In genomic region chr20:49941456-49941855, GRCh38 we compare ENCODE assay signal across 1 cellular context.
TF ChIP-seq lines count a peak whose summit lies in the region.

No MANE protein-coding gene starts in this region.

TF ChIP-seq in GM23338, 12 proteins besides CTCF, POLR2A, EP300 and RAD21:
- TF ChIP-seq ETS1 (IDR thresholded peaks at IDR 0.05) (no peak), STAT1 (IDR thresholded peaks at IDR 0.05; ENCODE audit: unreplicated experiment) (no peak), EZH2 (IDR thresholded peaks at IDR 0.05; ENCODE audit: low read depth, unreplicated experiment) (no peak), EZH2phosphoT487 (IDR thresholded peaks at IDR 0.05; ENCODE audit: unreplicated experiment) (no peak), CREB1 (CRISPR knock-in tag; IDR thresholded peaks at IDR 0.05; ENCODE audit: low read depth) (no peak), REST (IDR thresholded peaks at IDR 0.05; ENCODE audit: unreplicated experiment) (no peak), POLR2AphosphoS5 (IDR thresholded peaks at IDR 0.05; ENCODE audit: low read depth) (no peak), ZNF331 (CRISPR knock-in tag; IDR thresholded peaks at IDR 0.05; ENCODE audit: low read depth) (no peak)
TF ChIP-seq in GM23338: peak in this region for 0.
